In genomic region chr3:81585937-81586336, GRCh38 we compare ENCODE assay signal across 33 cellular contexts.
"Had no signal": no experiment of that assay in that cellular context is flagged by ENCODE, and none has a peak within 500 bp of the region (broad histone marks: within the 10 kb centered on the region; RNA-seq: fewer than 3 reads in every experiment).

No MANE protein-coding gene starts in this region.

- H3K9me3 ChIP-seq: adrenal gland, ascending aorta, body of pancreas, breast epithelium had no signal

- H3K4me1 ChIP-seq: adrenal gland, ascending aorta, body of pancreas, breast epithelium had no signal

- DNase-seq: activated effector memory CD4-positive, alpha-beta T cell treated with anti-CD3 and anti-CD28 coated beads, Interleukin-2, amount 50 U/mL, for 16 hours; activated effector memory CD4-positive, alpha-beta T cell treated with Interleukin-2 at 50 U/mL for 16 hours; activated gamma-delta T cell; activated gamma-delta T cell treated with Interleukin-2 at 50 U/mL for 16 hours; activated naive CD4-positive, alpha-beta T cell; activated naive CD4-positive, alpha-beta T cell treated with anti-CD3 and anti-CD28 coated beads for 36 hours; activated naive CD4-positive, alpha-beta T cell treated with anti-CD3 and anti-CD28 coated beads, Interleukin-2, amount 10 ng/mL, durations not matched to agents 7 days and 5 days; activated naive CD4-positive, alpha-beta T cell treated with anti-CD3 and anti-CD28 coated beads, Interleukin-2, amount 50 U/mL, for 16 hours; activated naive CD4-positive, alpha-beta T cell treated with Interleukin-2 at 50 U/mL for 16 hours; activated naive CD8-positive, alpha-beta T cell treated with anti-CD3 and anti-CD28 coated beads for 36 hours; activated naive CD8-positive, alpha-beta T cell treated with anti-CD3 and anti-CD28 coated beads, Interleukin-2, amount 10 ng/mL, durations not matched to agents 7 days and 5 days; activated naive CD8-positive, alpha-beta T cell treated with anti-CD3 and anti-CD28 coated beads, Interleukin-2, amount 50 U/mL, for 24 hours; activated T-cell treated with anti-CD3 and anti-CD28 coated beads, Interleukin-2, amount 50 U/mL, for 1 hour; activated T-cell treated with anti-CD3 and anti-CD28 coated beads, Interleukin-2, amount 50 U/mL, for 24 hours; activated T-cell treated with anti-CD3 and anti-CD28 coated beads, Interleukin-2, amount 50 U/mL, for 4 hours; activated T-cell treated with anti-CD3 and anti-CD28 coated beads, Interleukin-2, amount 50 U/mL, for 48 hours; activated T-cell treated with anti-CD3 and anti-CD28 coated beads, Interleukin-2, amount 50 U/mL, for 72 hours; adrenal gland; amniotic stem cell; amygdala; anterior cingulate cortex; aorta; body of pancreas; brain microvascular endothelial cell; caudate nucleus; central memory CD4-positive, alpha-beta T cell had no signal

- H3K36me3 ChIP-seq: adrenal gland, brain microvascular endothelial cell, breast epithelium, cardiac muscle cell had no signal

- FAIRE-seq: astrocyte, bronchial epithelial cell had no signal

- H3K27ac ChIP-seq: adrenal gland, ascending aorta, body of pancreas, brain microvascular endothelial cell, breast epithelium, cardiac muscle cell had no signal

- ATAC-seq: activated naive CD4-positive, alpha-beta T cell treated with anti-CD3 and anti-CD28 coated beads, Interleukin-2, amount 50 U/mL, for 72 hours; activated naive CD8-positive, alpha-beta T cell treated with anti-CD3 and anti-CD28 coated beads, Interleukin-2, amount 50 U/mL, for 24 hours; activated T-cell treated with anti-CD3 and anti-CD28 coated beads, Interleukin-2, amount 50 U/mL, for 4 hours; activated T-cell treated with anti-CD3 and anti-CD28 coated beads, Interleukin-2, amount 50 U/mL, for 72 hours; activated T-helper 17 cell treated with anti-CD3 and anti-CD28 coated beads, Interleukin-2, amount 50 U/mL, for 72 hours; body of pancreas had no signal

- H3K27me3 ChIP-seq: adrenal gland, ascending aorta, body of pancreas, brain microvascular endothelial cell, breast epithelium, cardiac muscle cell had no signal

- H3K4me3 ChIP-seq: adrenal gland, ascending aorta, body of pancreas, breast epithelium, cardiac muscle cell had no signal
